9 cellular contexts compared by ENCODE assay signal in the genomic region with DNA sequence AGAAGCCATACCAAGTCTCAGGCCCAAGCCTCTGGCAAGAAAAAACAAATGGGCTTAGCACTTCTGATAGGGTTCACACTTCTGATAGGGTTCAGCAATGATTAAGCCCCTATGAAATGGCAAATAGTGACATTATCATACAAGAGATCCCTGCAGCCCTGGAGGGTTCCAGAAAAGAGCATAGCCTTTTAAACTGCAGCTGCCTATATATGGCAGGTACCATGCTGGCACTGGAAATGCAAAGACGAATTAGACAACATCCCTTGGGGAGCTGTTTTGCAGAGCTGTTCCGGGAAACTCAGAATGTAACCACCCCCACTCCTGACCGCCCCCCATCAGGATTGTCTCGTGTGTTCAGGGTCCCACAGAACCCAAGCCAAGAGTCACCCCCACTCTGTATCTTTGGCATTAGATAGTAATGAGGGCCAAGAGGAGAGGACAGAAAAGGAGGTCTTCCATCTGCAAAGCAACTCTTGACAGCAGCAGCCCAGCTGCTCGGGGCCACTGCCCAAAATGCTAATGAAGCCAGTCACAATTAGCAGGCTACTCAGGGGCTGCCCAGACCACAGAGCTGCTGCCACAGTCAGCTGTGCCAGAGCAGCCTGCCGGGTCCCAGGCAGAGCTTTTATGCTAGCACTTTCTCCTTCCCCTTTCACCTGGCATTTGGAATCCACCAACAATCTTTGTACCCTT. TPM values are rescaled to one million over a fixed set of nuclear protein-coding genes. Genes with fewer than 3 reads are reported as not detected.
DNase-seq lines count a peak whose midpoint lies in the region; ATAC-seq and TF ChIP-seq lines count a peak whose summit lies in the region.
"Had no signal": no experiment of that assay in that cellular context is flagged by ENCODE, and none has a peak within 500 bp of the region (broad histone marks: within the 10 kb centered on the region; RNA-seq: fewer than 3 reads in every experiment).

No MANE protein-coding gene starts in this region.

- DNase-seq in CD8-positive, alpha-beta T cell, result peak in 1 of 7 experiments; percentile 27
- DNase-seq in NCI-H446 treated with DMSO at 0.1 percent for 48 hours (lab: John Stamatoyannopoulos, UW) (peak; percentile 72), putamen (ENCODE audit: low spot score) (peak; percentile 86), NCI-H1092 (lab: John Stamatoyannopoulos, UW) (no peak), cortex of kidney (lab: John Stamatoyannopoulos, UW) (no peak), foreskin keratinocyte (no peak)
- DNase-seq in effector memory CD4-positive, alpha-beta T cell, result no peak
- DNase-seq in activated CD8-positive, alpha-beta memory T cell treated with anti-CD3 and anti-CD28 coated beads, Interleukin-2, amount 50 U/mL, for 48 hours, result no peak
- DNase-seq: kidney glomerular epithelial cell had no signal

- intact Hi-C loops in CD8-positive, alpha-beta T cell (cut with DNase I, micrococcal nuclease), result loop anchor here (1.0 to 5.0 kb wide), 2 partner anchors 8 to 139 kb away; no protein-coding TSS in a partner anchor

- TF ChIP-seq CTCF in CD8-positive, alpha-beta T cell (IDR thresholded peaks at IDR 0.05), result no peak
- TF ChIP-seq CTCF in foreskin keratinocyte (conservative IDR thresholded peaks at IDR 0.05), result no peak

- no peaks in the 10 kb centered on the region for H3K27me3 Mint-ChIP-seq in CD8-positive, alpha-beta T cell (ENCODE audit: low read depth)

- H3K27ac Mint-ChIP-seq in CD8-positive, alpha-beta T cell, result peak overlapping the region; percentile 99

- no peaks in the 10 kb centered on the region for H3K9me3 Mint-ChIP-seq in CD8-positive, alpha-beta T cell

- POLR2A ChIA-PET in CD8-positive, alpha-beta T cell (lab: Charles Lee), result interaction anchor here (1.0 to 2.3 kb wide), 11 partner anchors 8 to 140 kb away, joined by 3 to 20 read pairs (median 4); no protein-coding TSS in a partner anchor

- peak overlapping the region; percentile 13 for H3K27ac ChIP-seq in CD8-positive, alpha-beta T cell (ENCODE audit: low read depth, low read length)
- peak overlapping the region; percentile 92 for H3K27ac ChIP-seq in effector memory CD4-positive, alpha-beta T cell (ENCODE audit: insufficient read depth, low read length, poor library complexity, severe bottlenecking)
- no peak overlapping the region for H3K27ac ChIP-seq in foreskin keratinocyte

- ATAC-seq in CD8-positive, alpha-beta T cell, result no peak
- no peak for ATAC-seq in foreskin keratinocyte

- H3K9me3 ChIP-seq in CD8-positive, alpha-beta T cell (ENCODE audit: low read length), result no peaks in the 10 kb centered on the region
- H3K9me3 ChIP-seq in effector memory CD4-positive, alpha-beta T cell (ENCODE audit: control insufficient read depth, low read length), result no peaks in the 10 kb centered on the region

- H3K27me3 ChIP-seq in CD8-positive, alpha-beta T cell (ENCODE audit: insufficient read depth, low read length), result no peaks in the 10 kb centered on the region
- H3K27me3 ChIP-seq in effector memory CD4-positive, alpha-beta T cell (replicated peaks; ENCODE audit: control insufficient read depth, insufficient read depth, low read length, poor library complexity, severe bottlenecking), result no peaks in the 10 kb centered on the region
- H3K27me3 ChIP-seq in foreskin keratinocyte, result no peaks in the 10 kb centered on the region

- H3K4me1 Mint-ChIP-seq in CD8-positive, alpha-beta T cell (ENCODE audit: low read depth), result peaks cover 99% of the 10 kb centered on the region

- peaks cover 100% of the 10 kb centered on the region for H3K4me1 ChIP-seq in CD8-positive, alpha-beta T cell (ENCODE audit: insufficient read depth, low read length)
- peaks cover 97% of the 10 kb centered on the region for H3K4me1 ChIP-seq in effector memory CD4-positive, alpha-beta T cell (ENCODE audit: control insufficient read depth, insufficient read depth, low read length, poor library complexity, severe bottlenecking)
- peaks cover 14% of the 10 kb centered on the region for H3K4me1 ChIP-seq in foreskin keratinocyte

- H3K4me3 Mint-ChIP-seq in CD8-positive, alpha-beta T cell, result no peak overlapping the region

- CTCF ChIA-PET in CD8-positive, alpha-beta T cell (lab: Charles Lee), result interaction anchor here (0.5 to 9.7 kb wide), 27 partner anchors 9 to 264 kb away, joined by 3 to 92 read pairs (median 7); no protein-coding TSS in a partner anchor

- H3K36me3 Mint-ChIP-seq in CD8-positive, alpha-beta T cell, result peaks cover 94% of the 10 kb centered on the region

- no peak overlapping the region for H3K4me3 ChIP-seq in CD8-positive, alpha-beta T cell (ENCODE audit: low read depth, low read length)
- H3K4me3 ChIP-seq in effector memory CD4-positive, alpha-beta T cell (ENCODE audit: insufficient read depth, low read depth, low read length, poor library complexity, severe bottlenecking), result no peak overlapping the region

- H3K36me3 ChIP-seq in CD8-positive, alpha-beta T cell (ENCODE audit: insufficient read depth, low read length), result peaks cover 18% of the 10 kb centered on the region
- peaks cover 30% of the 10 kb centered on the region for H3K36me3 ChIP-seq in effector memory CD4-positive, alpha-beta T cell (ENCODE audit: control insufficient read depth, insufficient read depth, low read length)

RNA-seq across cellular contexts. Expression of a gene that starts 50.9 kb away (rescaled TPM):
- total RNA-seq in CD8-positive, alpha-beta T cell, result 100 to 1,000 TPM; 504 to 516 TPM
- 11.7 and 11.9 TPM in 2 replicates for total RNA-seq in foreskin keratinocyte
- 3.5 and 3.9 TPM in 2 replicates for polyA plus RNA-seq in foreskin keratinocyte

Comparison
In these comparisons a context has a peak if more than half of its experiments do, and no peak if none do; other contexts are left out.
1. DNase-seq: peak in NCI-H446 treated with DMSO at 0.1 percent for 48 hours (single experiment) and putamen (single experiment); none in effector memory CD4-positive, alpha-beta T cell (0 of 3), NCI-H1092 (single experiment), cortex of kidney (single experiment), foreskin keratinocyte (0 of 2) and activated CD8-positive, alpha-beta memory T cell treated with anti-CD3 and anti-CD28 coated beads, Interleukin-2, amount 50 U/mL, for 48 hours (single experiment).
2. RNA of a gene that starts 50.9 kb away (total RNA-seq): 504 to 516 TPM in CD8-positive, alpha-beta T cell; 11.7 to 11.9 TPM in foreskin keratinocyte; every median in the first group is over 10 times any median in the second.